In genomic region chr5:54517174-54517511, GRCh38 we compare ENCODE assay signal across 9 cellular contexts. TPM values are rescaled to one million over a fixed set of nuclear protein-coding genes. Genes with fewer than 3 reads are reported as not detected.
DNase-seq lines count a peak whose midpoint lies in the region; FAIRE-seq and TF ChIP-seq lines count a peak whose summit lies in the region.
"Had no signal": no experiment of that assay in that cellular context is flagged by ENCODE, and none has a peak within 500 bp of the region (broad histone marks: within the 10 kb centered on the region; RNA-seq: fewer than 3 reads in every experiment).

No MANE protein-coding gene starts in this region.

- FAIRE-seq in kidney (lab: Jason Lieb, UNC) (no peak), D721Med (lab: Jason Lieb, UNC) (no peak), urothelium cell line (lab: Jason Lieb, UNC) (no peak)
- FAIRE-seq: endometrium had no signal

- peaks cover 36% of the 10 kb centered on the region for H3K4me1 Mint-ChIP-seq in activated CD4-positive, alpha-beta memory T cell treated with anti-CD3 and anti-CD28 coated beads, Interleukin-2, amount 10 ng/mL, durations not matched to agents 7 days and 5 days

- CTCF ChIA-PET in activated CD4-positive, alpha-beta memory T cell treated with anti-CD3 and anti-CD28 coated beads, Interleukin-2, amount 10 ng/mL, durations not matched to agents 7 days and 5 days (lab: Charles Lee) = interaction anchor here (0.7 to 5.3 kb wide), 37 partner anchors 9 to 439 kb away, joined by 3 to 132 read pairs (median 5); no protein-coding TSS in a partner anchor

- H3K4me1 ChIP-seq in kidney (ENCODE audit: control insufficient read depth in 1 of 2, insufficient read depth in 1 of 2, low read depth in 1 of 2, low read length in 2 of 2) (peaks cover 0 to 30% of the 10 kb centered on the region in 2 donors), tibial nerve (peaks cover 0 to 61% (median 32%) of the 10 kb centered on the region in 4 donors)

- H3K9ac ChIP-seq in kidney (ENCODE audit: low read length in 2 of 2) = peak overlapping the region; percentile 29 to 30

- TF ChIP-seq CTCF in kidney (IDR thresholded peaks at IDR 0.05; ENCODE audit: borderline replicate concordance, extremely low read depth, insufficient read depth) (no peak), tibial nerve (IDR thresholded peaks at IDR 0.05) (no peak), D721Med (IDR thresholded peaks at IDR 0.05; ENCODE audit: insufficient read depth, missing control alignments) (no peak)

- no peak overlapping the region for H3K27ac Mint-ChIP-seq in activated CD4-positive, alpha-beta memory T cell treated with anti-CD3 and anti-CD28 coated beads, Interleukin-2, amount 10 ng/mL, durations not matched to agents 7 days and 5 days

- no peak for TF ChIP-seq EP300 in tibial nerve (IDR thresholded peaks at IDR 0.05)

- peaks cover 35% of the 10 kb centered on the region for H3K36me3 Mint-ChIP-seq in activated CD4-positive, alpha-beta memory T cell treated with anti-CD3 and anti-CD28 coated beads, Interleukin-2, amount 10 ng/mL, durations not matched to agents 7 days and 5 days (ENCODE audit: low read depth)

- H3K9me3 Mint-ChIP-seq in activated CD4-positive, alpha-beta memory T cell treated with anti-CD3 and anti-CD28 coated beads, Interleukin-2, amount 10 ng/mL, durations not matched to agents 7 days and 5 days = no peaks in the 10 kb centered on the region

- DNase-seq in Ammon's horn (ENCODE audit: low spot score) = peak; percentile 57
- peak; percentile 40 for DNase-seq in H7
- DNase-seq in activated CD4-positive, alpha-beta memory T cell treated with anti-CD3 and anti-CD28 coated beads, Interleukin-2, amount 10 ng/mL, durations not matched to agents 7 days and 5 days = no peak
- no peak for DNase-seq in kidney
- DNase-seq in tibial nerve (ENCODE audit: low spot score in 2 of 2) = no peak
- DNase-seq in D721Med (ENCODE audit: insufficient read length, low spot score) = no peak
- no peak for DNase-seq in hippocampal formation (lab: John Stamatoyannopoulos, UW)
- no peak for DNase-seq in urothelium cell line (ENCODE audit: low spot score)

- no peaks in the 10 kb centered on the region; the same call in 1 of the 2 replicates for H3K36me3 ChIP-seq in H7 (replicated peaks; ENCODE audit: control insufficient read depth, insufficient read depth, low read length)
- H3K36me3 ChIP-seq in kidney (ENCODE audit: control insufficient read depth in 1 of 2, insufficient read depth in 2 of 2, low read length in 2 of 2) = no peaks in the 10 kb centered on the region
- H3K36me3 ChIP-seq in tibial nerve = no peaks in the 10 kb centered on the region

- peaks cover 24% of the 10 kb centered on the region for H3K27me3 Mint-ChIP-seq in activated CD4-positive, alpha-beta memory T cell treated with anti-CD3 and anti-CD28 coated beads, Interleukin-2, amount 10 ng/mL, durations not matched to agents 7 days and 5 days

- H3K9me3 ChIP-seq in kidney (ENCODE audit: control insufficient read depth in 1 of 2, low read length in 2 of 2) (no peaks in the 10 kb centered on the region), tibial nerve (no peaks in the 10 kb centered on the region)

- intact Hi-C loops in kidney (cut with DNase I) = no loop called here

- WGBS in tibial nerve, 2 donors = 9 to 10% methylated on average over 4 of the region's 4 CpGs

- H3K4me3 ChIP-seq in H7 (ENCODE audit: insufficient read depth, low read depth, low read length) = peak overlapping the region; percentile 33
- peak overlapping the region; percentile 50 to 72 for H3K4me3 ChIP-seq in kidney (ENCODE audit: low read length in 2 of 2)
- H3K4me3 ChIP-seq in tibial nerve = peak overlapping the region in 3 of 4 donors; percentile 17 to 79 (median 68)

- POLR2A ChIA-PET in activated CD4-positive, alpha-beta memory T cell treated with anti-CD3 and anti-CD28 coated beads, Interleukin-2, amount 10 ng/mL, durations not matched to agents 7 days and 5 days (lab: Charles Lee) = interaction anchor here (0.6 to 3.5 kb wide), 11 partner anchors 13 to 350 kb away, joined by 3 to 31 read pairs (median 7); no protein-coding TSS in a partner anchor

- peaks cover 10% of the 10 kb centered on the region for H3K27me3 ChIP-seq in H7 (ENCODE audit: control insufficient read depth, insufficient read depth, low read length)
- no peaks in the 10 kb centered on the region for H3K27me3 ChIP-seq in tibial nerve

- no peak for TF ChIP-seq POLR2A in tibial nerve (IDR thresholded peaks at IDR 0.05)

- H3K4me3 Mint-ChIP-seq in activated CD4-positive, alpha-beta memory T cell treated with anti-CD3 and anti-CD28 coated beads, Interleukin-2, amount 10 ng/mL, durations not matched to agents 7 days and 5 days = peak overlapping the region; percentile 72

- H3K27ac ChIP-seq in kidney (ENCODE audit: low read depth in 2 of 2, low read length in 2 of 2) (peak overlapping the region in 1 of 2 donors; percentile 60), tibial nerve (peak overlapping the region in 2 of 4 donors; percentile 46 to 93)

RNA-seq across cellular contexts. Expression of gene SNX18, which starts 0.4 kb away (rescaled TPM):
- 21.6 and 26.2 TPM in 2 replicates for total RNA-seq in H7 (2014; rRNA removed; shearing (Covaris generic))
- 10 to 100 TPM; 38.9 to 39.6 TPM for total RNA-seq in activated CD4-positive, alpha-beta memory T cell treated with anti-CD3 and anti-CD28 coated beads, Interleukin-2, amount 10 ng/mL, durations not matched to agents 7 days and 5 days
- total RNA-seq in kidney = 40.5 TPM
- polyA plus RNA-seq in kidney (ENCODE audit: insufficient read depth, low read depth, low replicate concordance) = 10.4 TPM
- 10 to 100 TPM; 39.3 to 61.5 (median 45.6) TPM for total RNA-seq in tibial nerve

Comparison
In these comparisons a context has a peak if more than half of its experiments do, and no peak if none do; other contexts are left out.
1. DNase-seq: peak in Ammon's horn (single experiment) and H7 (single experiment); none in activated CD4-positive, alpha-beta memory T cell treated with anti-CD3 and anti-CD28 coated beads, Interleukin-2, amount 10 ng/mL, durations not matched to agents 7 days and 5 days (single experiment), kidney (single experiment), tibial nerve (0 of 2), D721Med (single experiment), hippocampal formation (0 of 2) and urothelium cell line (single experiment).
2. Peak in every context shown above with its lines, with median percentiles within 50 percentile points of each other: H3K4me3 ChIP-seq.